In genomic region chr6:33995046-33995872, GRCh38 we compare ENCODE assay signal across 14 cellular contexts.
DNase-seq lines count a peak whose midpoint lies in the region; ATAC-seq and TF ChIP-seq lines count a peak whose summit lies in the region.
"Had no signal": no experiment of that assay in that cellular context is flagged by ENCODE, and none has a peak within 500 bp of the region (broad histone marks: within the 10 kb centered on the region; RNA-seq: fewer than 3 reads in every experiment).

No MANE protein-coding gene starts in this region.

- no peak overlapping the region for H3K14ac ChIP-seq in neuronal stem cell (ENCODE audit: low read length)

- WGBS in neuronal stem cell (ENCODE audit: extremely low coverage in 2 of 2, insufficient read length in 2 of 2, insufficient replicate concordance in 1 of 2), 2 donors, result no CpG with 5 or more reads among the region's 11 CpGs

- no peaks in the 10 kb centered on the region for H3K9me3 ChIP-seq in neuronal stem cell (replicated peaks in 1 of 2; ENCODE audit: control insufficient read depth in 2 of 2, insufficient read depth in 1 of 2, low read depth in 1 of 2, low read length in 2 of 2)
- H3K9me3 ChIP-seq: upper lobe of right lung had no signal

- H3K4me1 ChIP-seq in neuronal stem cell (ENCODE audit: control insufficient read depth in 2 of 2, insufficient read depth in 1 of 2, low read depth in 1 of 2, low read length in 2 of 2), result peaks cover 0 to 9% of the 10 kb centered on the region in 2 donors
- H3K4me1 ChIP-seq: parathyroid adenoma, upper lobe of right lung had no signal

- no peak overlapping the region for H2BK5ac ChIP-seq in neuronal stem cell (ENCODE audit: low read length)

- ATAC-seq in HG02970 (IDR thresholded peaks at IDR 0.05; ENCODE audit: low FRiP score, unreplicated experiment), result no peak
- ATAC-seq: lower lobe of right lung, upper lobe of right lung had no signal

- no peak overlapping the region for H3K4me3 ChIP-seq in coronary artery
- no peak overlapping the region for H3K4me3 ChIP-seq in neuronal stem cell (ENCODE audit: low read length in 2 of 2)
- H3K4me3 ChIP-seq: lower lobe of right lung, upper lobe of right lung had no signal

- H4K91ac ChIP-seq in neuronal stem cell (ENCODE audit: low read depth, low read length, poor library complexity), result no peak overlapping the region

- H2BK120ac ChIP-seq in neuronal stem cell (ENCODE audit: low read depth, low read length), result no peak overlapping the region

- no peak overlapping the region for H3K23ac ChIP-seq in neuronal stem cell (ENCODE audit: low read depth, low read length, poor library complexity)

- peak overlapping the region; percentile 38 for H3K18ac ChIP-seq in neuronal stem cell (ENCODE audit: low read length)

- no peak overlapping the region for H3K9ac ChIP-seq in neuronal stem cell (ENCODE audit: low read depth, low read length, poor library complexity)
- H3K9ac ChIP-seq: parathyroid adenoma had no signal

- H2AFZ ChIP-seq in neuronal stem cell (ENCODE audit: low read length), result no peak overlapping the region
- H2AFZ ChIP-seq: parathyroid adenoma had no signal

- H3K79me1 ChIP-seq in neuronal stem cell (ENCODE audit: low read depth, low read length), result no peaks in the 10 kb centered on the region

- H3K4me2 ChIP-seq in neuronal stem cell (ENCODE audit: insufficient read depth, low read length, poor library complexity, severe bottlenecking), result no peak overlapping the region

- no peak overlapping the region for H3K27ac ChIP-seq in coronary artery
- no peak overlapping the region for H3K27ac ChIP-seq in neuronal stem cell (replicated peaks; ENCODE audit: low read length)
- H3K27ac ChIP-seq: lower lobe of right lung, parathyroid adenoma, upper lobe of right lung had no signal

- peak overlapping the region; percentile 28 for H2BK15ac ChIP-seq in neuronal stem cell (ENCODE audit: low read length)

- no peak for TF ChIP-seq CTCF in coronary artery (IDR thresholded peaks at IDR 0.05)

- H2AK5ac ChIP-seq in neuronal stem cell (ENCODE audit: low read depth, low read length), result no peak overlapping the region

- H3K36me3 ChIP-seq in neuronal stem cell (replicated peaks in 1 of 2; ENCODE audit: control insufficient read depth in 2 of 2, insufficient read depth in 2 of 2, low read length in 2 of 2), result no peaks in the 10 kb centered on the region
- H3K36me3 ChIP-seq: lower lobe of right lung, upper lobe of right lung had no signal

- no peak overlapping the region for H4K8ac ChIP-seq in neuronal stem cell (ENCODE audit: low read depth, low read length)

- H3K4ac ChIP-seq in neuronal stem cell (ENCODE audit: low read length), result no peak overlapping the region

- DNase-seq in DMS79 treated with DMSO at 0.1 percent for 48 hours (lab: John Stamatoyannopoulos, UW) (peak; percentile 19), DMS79 (lab: John Stamatoyannopoulos, UW) (no peak), NCI-H2227 treated with DMSO at 0.1 percent for 48 hours (lab: John Stamatoyannopoulos, UW) (peak; percentile 51), coronary artery (ENCODE audit: low spot score) (peak; percentile 66), neuronal stem cell (ENCODE audit: low spot score) (no peak)
- DNase-seq in activated CD4-positive, CD25-positive, alpha-beta regulatory T cell (lab: John Stamatoyannopoulos, UW), result no peak
- DNase-seq in effector CD8-positive, alpha-beta T cell (lab: John Stamatoyannopoulos, UW), result no peak
- DNase-seq: 8988T; lower lobe of right lung; MV-4-11; stimulated activated CD8-positive, alpha-beta memory T cell treated with anti-CD3 and anti-CD28 coated beads, Interleukin-4, amount 100 ng/mL, for 48 hours had no signal

- H3K27me3 ChIP-seq in neuronal stem cell (ENCODE audit: control insufficient read depth in 3 of 3, insufficient read depth in 3 of 3, low read depth in 1 of 3, low read length in 3 of 3), result no peaks in the 10 kb centered on the region
- H3K27me3 ChIP-seq: upper lobe of right lung had no signal

- H2BK12ac ChIP-seq in neuronal stem cell (ENCODE audit: low read length), result peak overlapping the region; percentile 59

Comparison
In these comparisons a context has a peak if more than half of its experiments do, and no peak if none do; other contexts are left out.
1. DNase-seq: peak in DMS79 treated with DMSO at 0.1 percent for 48 hours (single experiment), NCI-H2227 treated with DMSO at 0.1 percent for 48 hours (single experiment) and coronary artery (single experiment); none in DMS79 (single experiment), neuronal stem cell (single experiment), activated CD4-positive, CD25-positive, alpha-beta regulatory T cell (0 of 4) and effector CD8-positive, alpha-beta T cell (single experiment).